21 cellular contexts compared by ENCODE assay signal in the genomic region with DNA sequence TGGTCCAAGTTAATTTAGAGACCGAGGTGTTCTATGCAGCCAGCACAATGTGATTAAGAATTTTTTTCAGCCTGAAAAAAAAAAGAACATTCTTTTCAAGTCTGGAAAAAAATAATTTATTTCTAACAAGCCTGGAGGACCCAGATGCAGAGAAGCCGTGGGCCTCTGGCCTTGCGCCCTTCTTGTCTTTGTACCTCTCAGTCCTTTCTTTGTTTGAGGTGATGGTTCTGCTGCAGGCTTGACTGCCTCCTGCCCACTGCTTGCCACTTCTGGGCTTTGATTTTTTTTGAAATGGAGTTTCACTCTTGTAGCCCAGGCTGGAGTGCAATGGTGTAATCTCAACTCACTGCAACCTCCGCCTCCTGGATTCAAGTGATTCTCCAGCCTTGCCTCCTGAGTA. TPM values are rescaled to one million over a fixed set of nuclear protein-coding genes. Genes with fewer than 3 reads are reported as not detected.
DNase-seq lines count a peak whose midpoint lies in the region; ATAC-seq, FAIRE-seq and TF ChIP-seq lines count a peak whose summit lies in the region.
"Had no signal": no experiment of that assay in that cellular context is flagged by ENCODE, and none has a peak within 500 bp of the region (broad histone marks: within the 10 kb centered on the region; RNA-seq: fewer than 3 reads in every experiment).

No MANE protein-coding gene starts in this region.

- CTCF ChIA-PET in SK-N-SH (lab: Yijun Ruan, JAX), result interaction anchor here (0.7 to 1.1 kb wide), 2 partner anchors 39 to 136 kb away, joined by 3 read pairs; no protein-coding TSS in a partner anchor

- no peak for TF ChIP-seq EP300 in SK-N-SH (IDR thresholded peaks at IDR 0.05; ENCODE audit: borderline replicate concordance in 1 of 2, low read depth in 1 of 2, low read length in 1 of 2)

- no peak overlapping the region for H3K18ac ChIP-seq in mesenchymal stem cell (ENCODE audit: low read depth in 1 of 2, low read length in 2 of 2)

- H3K4me2 ChIP-seq in SK-N-SH (no peak overlapping the region), astrocyte (ENCODE audit: low read length) (peak overlapping the region; percentile 77), mesenchymal stem cell (ENCODE audit: low read length, poor library complexity, severe bottlenecking) (no peak overlapping the region)

- no peaks in the 10 kb centered on the region for H3K9me3 Mint-ChIP-seq in astrocyte (ENCODE audit: unreplicated experiment)

- H3K4me1 Mint-ChIP-seq in astrocyte (ENCODE audit: low read depth, unreplicated experiment), result peaks cover 11% of the 10 kb centered on the region

- no peak for TF ChIP-seq POLR2A in thyroid gland (IDR thresholded peaks at IDR 0.05)

- H4K20me1 ChIP-seq in SK-N-SH (ENCODE audit: insufficient read depth), result no peaks in the 10 kb centered on the region
- no peaks in the 10 kb centered on the region for H4K20me1 ChIP-seq in astrocyte (ENCODE audit: insufficient read depth, low read length)

- no peaks in the 10 kb centered on the region for H3K36me3 Mint-ChIP-seq in astrocyte (ENCODE audit: low read depth, unreplicated experiment)

- H3K36me3 ChIP-seq in SK-N-SH (replicated peaks in 1 of 2; ENCODE audit: control insufficient read depth in 1 of 2, insufficient read depth in 2 of 2, low read length in 1 of 2) (no peaks in the 10 kb centered on the region), astrocyte (ENCODE audit: insufficient read depth, low read length) (no peaks in the 10 kb centered on the region), mesenchymal stem cell (ENCODE audit: control insufficient read depth in 1 of 2, insufficient read depth in 2 of 2, low read depth in 1 of 2, low read length in 2 of 2) (no peaks in the 10 kb centered on the region), thyroid gland (no peaks in the 10 kb centered on the region)

- no peak for TF ChIP-seq RAD21 in SK-N-SH (IDR thresholded peaks at IDR 0.05; ENCODE audit: low read length)

- no peak overlapping the region for H4K91ac ChIP-seq in mesenchymal stem cell (ENCODE audit: low read length)

- H3K79me1 ChIP-seq in mesenchymal stem cell (replicated peaks; ENCODE audit: low read length, poor library complexity, severe bottlenecking), result no peaks in the 10 kb centered on the region

- H2BK12ac ChIP-seq in mesenchymal stem cell (ENCODE audit: low read length in 2 of 2), result no peak overlapping the region

- DNase-seq in SK-N-SH, result no peak
- no peak for DNase-seq in astrocyte (ENCODE audit: low read depth)
- DNase-seq in mesenchymal stem cell, result no peak
- DNase-seq in thyroid gland, result peak; percentile 58 to 59
- DNase-seq in DMS79 (lab: John Stamatoyannopoulos, UW), result no peak
- no peak for DNase-seq in NK-92 (lab: John Stamatoyannopoulos, UW; ENCODE audit: unreplicated experiment)
- DNase-seq: C1 segment of cervical spinal cord; DND-41; NCI-H1417; NCI-H187 treated with DMSO at 0.1 percent for 48 hours; NCI-H446; NCI-H69; NK-92 treated with Interleukin-12 subunit alpha and Interleukin-12 subunit beta, amount 100 ng/mL, for 24 hours; OCI-M1 had no signal

- H3K9me2 ChIP-seq in SK-N-SH, result no peaks in the 10 kb centered on the region

- H2BK15ac ChIP-seq in mesenchymal stem cell (ENCODE audit: low read depth, poor library complexity, severe bottlenecking), result no peak overlapping the region

- H3F3A ChIP-seq in SK-N-SH (replicated peaks; ENCODE audit: insufficient read depth), result peaks cover 24% of the 10 kb centered on the region

- H3K27me3 Mint-ChIP-seq in astrocyte (ENCODE audit: low read depth, unreplicated experiment), result no peaks in the 10 kb centered on the region

- no peak for FAIRE-seq in astrocyte (lab: Jason Lieb, UNC)
- FAIRE-seq: G401.6, H54, HTR-8/SVneo, K562 had no signal

- H3K27ac ChIP-seq in SK-N-SH (ENCODE audit: low read depth in 2 of 2, low read length in 1 of 2) (peak overlapping the region in 1 of 2 experiments; percentile 89; a peak in 2 of 4 replicates), astrocyte (ENCODE audit: low read depth, low read length) (no peak overlapping the region), mesenchymal stem cell (ENCODE audit: low read length, poor library complexity, severe bottlenecking) (peak overlapping the region; percentile 99), thyroid gland (peak overlapping the region; percentile 89 to 94 (median 93))
- H3K27ac ChIP-seq: 22Rv1 had no signal

- no peaks in the 10 kb centered on the region for H3K79me2 ChIP-seq in SK-N-SH (ENCODE audit: insufficient read depth)
- no peaks in the 10 kb centered on the region for H3K79me2 ChIP-seq in astrocyte (ENCODE audit: insufficient read depth, low read length)

- peak overlapping the region; percentile 62; the same call in 1 of the 2 replicates for H3K9ac ChIP-seq in SK-N-SH
- peak overlapping the region; percentile 67 for H3K9ac ChIP-seq in astrocyte (ENCODE audit: low read length)
- no peak overlapping the region for H3K9ac ChIP-seq in mesenchymal stem cell (ENCODE audit: low read length)

- H3K14ac ChIP-seq in mesenchymal stem cell (ENCODE audit: low read length in 2 of 2), result no peak overlapping the region

- TF ChIP-seq CTCF in SK-N-SH (IDR thresholded peaks at IDR 0.05), result no peak
- no peak for TF ChIP-seq CTCF in astrocyte (IDR thresholded peaks at IDR 0.05; ENCODE audit: insufficient read depth, low read depth, low read length)
- no peak for TF ChIP-seq CTCF in thyroid gland (IDR thresholded peaks at IDR 0.05)

- H2BK5ac ChIP-seq in mesenchymal stem cell (ENCODE audit: low read depth, low read length, poor library complexity, severe bottlenecking), result peak overlapping the region; percentile 87

- peak overlapping the region; percentile 73 for H4K8ac ChIP-seq in mesenchymal stem cell (ENCODE audit: low read length)

- H2AK5ac ChIP-seq in mesenchymal stem cell (ENCODE audit: low read length, severe bottlenecking), result peak overlapping the region; percentile 88

- H3K9me3 ChIP-seq in SK-N-SH (no peaks in the 10 kb centered on the region), astrocyte (ENCODE audit: insufficient read depth, low read depth, low read length) (no peaks in the 10 kb centered on the region), mesenchymal stem cell (ENCODE audit: control insufficient read depth, low read length) (no peaks in the 10 kb centered on the region), thyroid gland (no peaks in the 10 kb centered on the region)

- 98% methylated on average over 4 of the region's 4 CpGs for WGBS in SK-N-SH (ENCODE audit: low lambda C conversion rate)
- WGBS in mesenchymal stem cell, result 99% methylated on average over 4 of the region's 4 CpGs
- 75 to 76% methylated on average over 4 of the region's 4 CpGs for WGBS in thyroid gland, 2 donors

- H3K23ac ChIP-seq in mesenchymal stem cell (ENCODE audit: low read length in 2 of 2), result no peak overlapping the region

- H2AFZ ChIP-seq in SK-N-SH (ENCODE audit: low read depth) (no peak overlapping the region), astrocyte (ENCODE audit: low read depth, low read length) (no peak overlapping the region), mesenchymal stem cell (ENCODE audit: low read depth, low read length) (no peak overlapping the region)

- no peak overlapping the region for H2BK120ac ChIP-seq in mesenchymal stem cell (ENCODE audit: low read depth, low read length)

- H3K4me1 ChIP-seq in SK-N-SH (ENCODE audit: control insufficient read depth in 1 of 2, insufficient read depth in 2 of 2, low read depth in 1 of 2, low read length in 1 of 2) (peaks cover 2 to 9% of the 10 kb centered on the region in 2 experiments; a peak in 3 of 4 replicates), astrocyte (ENCODE audit: insufficient read depth, low read length) (peaks cover 21% of the 10 kb centered on the region), mesenchymal stem cell (ENCODE audit: control insufficient read depth, insufficient read depth, low read depth, low read length) (peaks cover 14% of the 10 kb centered on the region), thyroid gland (peaks cover 24 to 33% of the 10 kb centered on the region in 2 donors)

- POLR2A ChIA-PET in SK-N-SH (lab: Yijun Ruan, JAX), result no interaction called here

- ATAC-seq in SK-N-SH treated with all-trans-retinoic acid at 6 μM for 48 hours (no peak), HG02885 (IDR thresholded peaks at IDR 0.05; ENCODE audit: poor library complexity, unreplicated experiment) (no peak)

- intact Hi-C loops in thyroid gland (cut with DNase I), result loop anchor here (10.0 kb wide), 1 partner anchor 112 kb away; no protein-coding TSS in a partner anchor

- H3K27me3 ChIP-seq in SK-N-SH (ENCODE audit: insufficient read depth) (no peaks in the 10 kb centered on the region), astrocyte (ENCODE audit: insufficient read depth, low read length) (no peaks in the 10 kb centered on the region), mesenchymal stem cell (ENCODE audit: control insufficient read depth in 1 of 2, insufficient read depth in 1 of 2, low read length in 2 of 2) (no peaks in the 10 kb centered on the region), thyroid gland (no peaks in the 10 kb centered on the region)

- peak overlapping the region; percentile 34 for H3K27ac Mint-ChIP-seq in astrocyte (ENCODE audit: unreplicated experiment)

- H3K4me3 ChIP-seq in SK-N-SH (ENCODE audit: low read depth in 2 of 2, low read length in 1 of 2), result no peak overlapping the region
- no peak overlapping the region for H3K4me3 ChIP-seq in astrocyte (ENCODE audit: insufficient read depth, low read depth, low read length)
- no peak overlapping the region for H3K4me3 ChIP-seq in mesenchymal stem cell (ENCODE audit: insufficient read depth in 1 of 2, low read depth in 1 of 2, low read length in 2 of 2)
- no peak overlapping the region for H3K4me3 ChIP-seq in thyroid gland (replicated peaks in 1 of 3)
- H3K4me3 ChIP-seq: K562 had no signal

- H3K4ac ChIP-seq in mesenchymal stem cell (ENCODE audit: low read depth in 1 of 2, low read length in 2 of 2), result no peak overlapping the region

- H3K4me3 Mint-ChIP-seq in astrocyte (ENCODE audit: unreplicated experiment), result no peak overlapping the region

TF ChIP-seq in SK-N-SH, 30 proteins besides CTCF, POLR2A, EP300 and RAD21 (continues in another document):
- TF ChIP-seq, protein P1, sequence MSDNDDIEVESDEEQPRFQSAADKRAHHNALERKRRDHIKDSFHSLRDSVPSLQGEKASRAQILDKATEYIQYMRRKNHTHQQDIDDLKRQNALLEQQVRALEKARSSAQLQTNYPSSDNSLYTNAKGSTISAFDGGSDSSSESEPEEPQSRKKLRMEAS (IDR thresholded peaks at IDR 0.05; ENCODE audit: low read depth), result no peak
- no peak for TF ChIP-seq SMC3 (IDR thresholded peaks at IDR 0.05; ENCODE audit: low read depth, low read length)

TF ChIP-seq in SK-N-SH treated with all-trans-retinoic acid at 6 μM for 48 hours, 23 proteins besides CTCF, POLR2A, EP300 and RAD21 (continues in another document):
- TF ChIP-seq BACH2 (CRISPR knock-in tag; IDR thresholded peaks at IDR 0.05; ENCODE audit: borderline replicate concordance), result no peak

RNA-seq across cellular contexts. Expression of gene PTPRJ, which starts 7.2 kb away (rescaled TPM):
- 4.5 and 4.7 TPM in 2 replicates for polyA plus RNA-seq in SK-N-SH (2012; rRNA removed)
- 5.0 and 5.4 TPM in 2 replicates for polyA plus RNA-seq in SK-N-SH (2012; cell fraction: cytosol; rRNA removed)
- 5.6 and 8.6 TPM in 2 replicates for polyA plus RNA-seq in SK-N-SH (2012; cell fraction: nucleus; rRNA removed)
- total RNA-seq in astrocyte (17.4 and 22.9 TPM in 2 replicates), thyroid gland (10 to 100 TPM; 45.4 to 81.9 (median 58.6) TPM)
- polyA plus RNA-seq in mesenchymal stem cell (2013, experiment 1 of 2), result 17.1 TPM
- 16.8 TPM for polyA plus RNA-seq in mesenchymal stem cell (2013, experiment 2 of 2)

Comparison
In these comparisons a context has a peak if more than half of its experiments do, and no peak if none do; other contexts are left out.
1. DNase-seq: peak in thyroid gland (2 of 2); none in SK-N-SH (single experiment), astrocyte (single experiment), mesenchymal stem cell (single experiment), DMS79 (single experiment) and NK-92 (single experiment).